ENCODE assay signal across 9 cellular contexts in the genomic region with DNA sequence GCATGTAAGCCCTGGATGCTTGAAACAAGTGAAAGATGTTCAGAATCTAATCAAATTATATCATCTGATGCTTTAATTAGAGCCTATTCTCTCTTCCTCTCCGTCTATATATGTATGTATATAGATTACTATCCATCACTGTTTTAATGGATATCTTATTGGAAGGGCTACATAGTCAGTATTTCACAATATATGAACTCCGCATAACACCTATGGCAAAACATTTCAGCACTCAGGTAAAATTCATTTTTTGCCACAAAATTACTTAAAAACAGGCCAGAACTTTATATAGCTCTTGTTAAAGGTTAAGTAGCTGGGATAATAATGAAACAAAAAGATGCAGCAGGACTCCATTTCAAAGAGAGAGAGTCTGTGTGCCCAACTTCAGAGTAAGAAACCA. TPM values are rescaled to one million over a fixed set of nuclear protein-coding genes. Genes with fewer than 3 reads are reported as not detected.
DNase-seq lines count a peak whose midpoint lies in the region; ATAC-seq and TF ChIP-seq lines count a peak whose summit lies in the region.
"Had no signal": no experiment of that assay in that cellular context is flagged by ENCODE, and none has a peak within 500 bp of the region (broad histone marks: within the 10 kb centered on the region; RNA-seq: fewer than 3 reads in every experiment).

No MANE protein-coding gene starts in this region.

- no peaks in the 10 kb centered on the region for H3K9me3 Mint-ChIP-seq in Caco-2 (ENCODE audit: unreplicated experiment)
- no peaks in the 10 kb centered on the region for H3K9me3 Mint-ChIP-seq in activated CD8-positive, alpha-beta T cell treated with anti-CD3 and anti-CD28 coated beads, Interleukin-2, amount 10 ng/mL, durations not matched to agents 7 days and 5 days (ENCODE audit: insufficient read depth)
- H3K9me3 Mint-ChIP-seq in nephron: no peaks in the 10 kb centered on the region

- no peak overlapping the region for H3K4me3 ChIP-seq in Caco-2 (ENCODE audit: low read depth, low read length)

- peak overlapping the region; percentile 93 for H3K4me3 Mint-ChIP-seq in Caco-2 (ENCODE audit: unreplicated experiment)
- peak overlapping the region; percentile 40 for H3K4me3 Mint-ChIP-seq in activated CD8-positive, alpha-beta T cell treated with anti-CD3 and anti-CD28 coated beads, Interleukin-2, amount 10 ng/mL, durations not matched to agents 7 days and 5 days
- H3K4me3 Mint-ChIP-seq in nephron: peak overlapping the region; percentile 55 to 72 (median 72)

- peak overlapping the region; percentile 90; the same call in 1 of the 2 replicates for H3K27ac ChIP-seq in 22Rv1

- H3K27me3 Mint-ChIP-seq in Caco-2 (ENCODE audit: insufficient read depth, unreplicated experiment) (peaks cover 5% of the 10 kb centered on the region), nephron (ENCODE audit: low read depth) (no peaks in the 10 kb centered on the region)
- H3K27me3 Mint-ChIP-seq in activated CD8-positive, alpha-beta T cell treated with anti-CD3 and anti-CD28 coated beads, Interleukin-2, amount 10 ng/mL, durations not matched to agents 7 days and 5 days (ENCODE audit: low read depth): peaks cover 3% of the 10 kb centered on the region

- H3K27ac Mint-ChIP-seq in Caco-2 (ENCODE audit: unreplicated experiment): peak overlapping the region; percentile 100
- H3K27ac Mint-ChIP-seq in activated CD8-positive, alpha-beta T cell treated with anti-CD3 and anti-CD28 coated beads, Interleukin-2, amount 10 ng/mL, durations not matched to agents 7 days and 5 days: no peak overlapping the region
- H3K27ac Mint-ChIP-seq in nephron: peak overlapping the region; percentile 99 to 100 (median 100)

- no peak for TF ChIP-seq CTCF in 22Rv1 (IDR thresholded peaks at IDR 0.05)
- TF ChIP-seq CTCF in Caco-2 (IDR thresholded peaks at IDR 0.05; ENCODE audit: insufficient read depth in 1 of 2, low read depth in 1 of 2, low read length in 1 of 2, severe bottlenecking in 1 of 2, unreplicated experiment in 1 of 2): no peak
- TF ChIP-seq CTCF in nephron (IDR thresholded peaks at IDR 0.05; ENCODE audit: unreplicated experiment in 3 of 3): no peak

- H3K36me3 ChIP-seq in Caco-2 (ENCODE audit: control insufficient read depth, insufficient read depth, low read length): peaks cover 3% of the 10 kb centered on the region; the same call in 1 of the 2 replicates

- H3K36me3 Mint-ChIP-seq in Caco-2 (ENCODE audit: insufficient read depth, unreplicated experiment): peaks cover 32% of the 10 kb centered on the region
- H3K36me3 Mint-ChIP-seq in activated CD8-positive, alpha-beta T cell treated with anti-CD3 and anti-CD28 coated beads, Interleukin-2, amount 10 ng/mL, durations not matched to agents 7 days and 5 days (ENCODE audit: low read depth): peaks cover 17% of the 10 kb centered on the region
- H3K36me3 Mint-ChIP-seq in nephron (ENCODE audit: low read depth): peaks cover 19% of the 10 kb centered on the region

- H3K4me1 Mint-ChIP-seq in Caco-2 (ENCODE audit: low read depth, unreplicated experiment) (peaks cover 11% of the 10 kb centered on the region), nephron (peaks cover 36% of the 10 kb centered on the region)
- peaks cover 30% of the 10 kb centered on the region for H3K4me1 Mint-ChIP-seq in activated CD8-positive, alpha-beta T cell treated with anti-CD3 and anti-CD28 coated beads, Interleukin-2, amount 10 ng/mL, durations not matched to agents 7 days and 5 days (ENCODE audit: low read depth)

- no peaks in the 10 kb centered on the region for H3K9me3 ChIP-seq in Caco-2

- intact Hi-C loops in Caco-2 (cut with micrococcal nuclease; ENCODE audit: unreplicated experiment): no loop called here

- CTCF ChIA-PET in Caco-2 (lab: Charles Lee): no interaction called here
- CTCF ChIA-PET in activated CD8-positive, alpha-beta T cell treated with anti-CD3 and anti-CD28 coated beads, Interleukin-2, amount 10 ng/mL, durations not matched to agents 7 days and 5 days (lab: Charles Lee): interaction anchor here (1.1 kb wide), 1 partner anchor 35 kb away, joined by 3 read pairs; no protein-coding TSS in a partner anchor

- H3K27me3 ChIP-seq in Caco-2 (replicated peaks; ENCODE audit: control insufficient read depth, insufficient read depth, low read length): no peaks in the 10 kb centered on the region

- POLR2A ChIA-PET in Caco-2 (lab: Charles Lee): no interaction called here
- POLR2A ChIA-PET in activated CD8-positive, alpha-beta T cell treated with anti-CD3 and anti-CD28 coated beads, Interleukin-2, amount 10 ng/mL, durations not matched to agents 7 days and 5 days (lab: Charles Lee): no interaction called here

- no TSS peak for BruUV-seq in Caco-2 (replicated peaks; lab: Mats Ljungman, UMichigan)

- no peaks in the 10 kb centered on the region for H3K4me1 ChIP-seq in Caco-2

- no peak for DNase-seq in Caco-2
- DNase-seq in activated CD8-positive, alpha-beta T cell treated with anti-CD3 and anti-CD28 coated beads, Interleukin-2, amount 10 ng/mL, durations not matched to agents 7 days and 5 days: no peak
- DNase-seq in NCI-H1092 treated with DMSO at 0.1 percent for 48 hours (lab: John Stamatoyannopoulos, UW): no peak
- DNase-seq in stimulated activated CD4-positive, alpha-beta T cell treated with anti-CD3 and anti-CD28 coated beads, Interleukin-2, amount 100 ng/mL, for 48 hours: no peak

- ATAC-seq in activated CD8-positive, alpha-beta T cell treated with anti-CD3 and anti-CD28 coated beads, Interleukin-2, amount 10 ng/mL, durations not matched to agents 7 days and 5 days: no peak
- ATAC-seq in HG03442 (IDR thresholded peaks at IDR 0.05; ENCODE audit: unreplicated experiment): no peak
- no peak for ATAC-seq in HG03432 (IDR thresholded peaks at IDR 0.05; ENCODE audit: unreplicated experiment)
- ATAC-seq: activated CD4-positive, CD25-positive, alpha-beta regulatory T cell treated with anti-CD3 and anti-CD28 coated beads, Interleukin-2, amount 50 U/mL, for 24 hours had no signal

RNA-seq across cellular contexts. Expression of a gene that starts 1.2 kb away (rescaled TPM):
- total RNA-seq in Caco-2 (2022): 2.1 and 2.9 TPM in 2 replicates
- total RNA-seq in activated CD8-positive, alpha-beta T cell treated with anti-CD3 and anti-CD28 coated beads, Interleukin-2, amount 10 ng/mL, durations not matched to agents 7 days and 5 days: under 1 TPM; 0.50 to 0.99 TPM

RNA-seq across cellular contexts. Expression of a gene that starts 1.4 kb away (rescaled TPM):
- 58.3 and 60.2 TPM in 2 replicates for total RNA-seq in Caco-2 (2022)
- 10 to 100 TPM; 41.2 to 41.8 TPM for total RNA-seq in activated CD8-positive, alpha-beta T cell treated with anti-CD3 and anti-CD28 coated beads, Interleukin-2, amount 10 ng/mL, durations not matched to agents 7 days and 5 days

RNA-seq across cellular contexts. Expression of a gene that starts 26.1 kb away (rescaled TPM):
- total RNA-seq in Caco-2 (2022): 1.3 and 2.4 TPM in 2 replicates
- 1 to 10 TPM; 2.6 to 3.6 TPM for total RNA-seq in activated CD8-positive, alpha-beta T cell treated with anti-CD3 and anti-CD28 coated beads, Interleukin-2, amount 10 ng/mL, durations not matched to agents 7 days and 5 days

RNA-seq across cellular contexts. Expression of a gene that starts 27.9 kb away (rescaled TPM):
- 16.9 and 18.5 TPM in 2 replicates for total RNA-seq in Caco-2 (2022)
- 10 to 100 TPM; 22.3 to 23.1 TPM for total RNA-seq in activated CD8-positive, alpha-beta T cell treated with anti-CD3 and anti-CD28 coated beads, Interleukin-2, amount 10 ng/mL, durations not matched to agents 7 days and 5 days

Comparison
In these comparisons a context has a peak if more than half of its experiments do, and no peak if none do; other contexts are left out.
1. H3K4me3 Mint-ChIP-seq: peak in every context shown above with its lines; median percentile 93 in Caco-2; 72 in nephron; 40 in activated CD8-positive, alpha-beta T cell treated with anti-CD3 and anti-CD28 coated beads, Interleukin-2, amount 10 ng/mL, durations not matched to agents 7 days and 5 days.